14 cellular contexts compared by ENCODE assay signal in genomic region chr4:100721490-100721889, GRCh38.
A peak's percentile ranks its signal among the peaks of the same experiment; 100 is the strongest.
DNase-seq lines count a peak whose midpoint lies in the region; TF ChIP-seq lines count a peak whose summit lies in the region.
"Had no signal": no experiment of that assay in that cellular context is flagged by ENCODE, and none has a peak within 500 bp of the region (broad histone marks: within the 10 kb centered on the region; RNA-seq: fewer than 3 reads in every experiment).

No MANE protein-coding gene starts in this region.

- peaks cover 16% of the 10 kb centered on the region for H3K4me1 Mint-ChIP-seq in glutamatergic neuron (ENCODE audit: low read depth, unreplicated experiment)
- H3K4me1 Mint-ChIP-seq: CD14-positive monocyte, GM23338 had no signal

- H3K27me3 ChIP-seq in MM.1S (replicated peaks; ENCODE audit: insufficient read depth, low read length) = no peaks in the 10 kb centered on the region

- H3K27ac ChIP-seq in MM.1S (ENCODE audit: low read length) = no peak overlapping the region
- H3K27ac ChIP-seq: 22Rv1 had no signal

- TF ChIP-seq CTCF in MM.1S (IDR thresholded peaks at IDR 0.05; ENCODE audit: low read length) (no peak), glutamatergic neuron (IDR thresholded peaks at IDR 0.05; ENCODE audit: partially characterized antibody, unreplicated experiment) (no peak)

- peak overlapping the region; percentile 1; the same call in 1 of the 2 replicates for H3K4me2 ChIP-seq in MM.1S (ENCODE audit: low read depth, low read length)
- H3K4me2 ChIP-seq: GM23338 had no signal

- no peak overlapping the region for H3K9ac ChIP-seq in MM.1S (ENCODE audit: low read length)

- H3K27ac Mint-ChIP-seq in glutamatergic neuron (ENCODE audit: unreplicated experiment) = peak overlapping the region; percentile 48
- H3K27ac Mint-ChIP-seq: CD14-positive monocyte; CD8-positive, alpha-beta T cell; GM23338 had no signal

- H3K4me3 Mint-ChIP-seq in glutamatergic neuron (ENCODE audit: unreplicated experiment) = no peak overlapping the region
- H3K4me3 Mint-ChIP-seq: CD14-positive monocyte; CD8-positive, alpha-beta T cell; GM23338 had no signal

- no peaks in the 10 kb centered on the region for H3K36me3 ChIP-seq in MM.1S (replicated peaks; ENCODE audit: insufficient read depth, low read length)

- no peaks in the 10 kb centered on the region for H3F3A ChIP-seq in MM.1S (ENCODE audit: insufficient read depth, low read length)

- H4K20me1 ChIP-seq in MM.1S (ENCODE audit: insufficient read depth, low read length) = no peaks in the 10 kb centered on the region

- peaks cover 1% of the 10 kb centered on the region for H3K27me3 Mint-ChIP-seq in glutamatergic neuron (ENCODE audit: unreplicated experiment)

- no peaks in the 10 kb centered on the region for H3K9me3 ChIP-seq in MM.1S (replicated peaks; ENCODE audit: insufficient read depth, low read length)

- peaks cover 4% of the 10 kb centered on the region for H3K9me3 Mint-ChIP-seq in glutamatergic neuron (ENCODE audit: unreplicated experiment)
- H3K9me3 Mint-ChIP-seq: GM23338 had no signal

- DNase-seq in NCI-H1092 treated with DMSO at 0.1 percent for 48 hours (lab: John Stamatoyannopoulos, UW) = peak; percentile 6
- DNase-seq in NCI-H1092 (lab: John Stamatoyannopoulos, UW) = no peak
- no peak for DNase-seq in MM.1S
- DNase-seq in NCI-H526 treated with DMSO at 0.1 percent for 48 hours (lab: John Stamatoyannopoulos, UW) = peak; percentile 56
- no peak for DNase-seq in glutamatergic neuron
- DNase-seq in NCI-H2196 (lab: John Stamatoyannopoulos, UW; ENCODE audit: unreplicated experiment) = no peak
- DNase-seq in GM19238 (ENCODE audit: insufficient read length, low spot score) = no peak
- DNase-seq: CD8-positive, alpha-beta T cell; COR-L47; GF-D8; H7 had no signal

- no peaks in the 10 kb centered on the region for H3K79me2 ChIP-seq in MM.1S (ENCODE audit: low read length)

- no peak overlapping the region for H3K4me3 ChIP-seq in MM.1S (ENCODE audit: low read length)
- H3K4me3 ChIP-seq: GM23338 had no signal

- no peak overlapping the region for H2AFZ ChIP-seq in MM.1S (ENCODE audit: low read length)
- H2AFZ ChIP-seq: GM23338 had no signal

- H3K36me3 Mint-ChIP-seq in glutamatergic neuron (ENCODE audit: unreplicated experiment) = no peaks in the 10 kb centered on the region
- H3K36me3 Mint-ChIP-seq: CD14-positive monocyte; CD8-positive, alpha-beta T cell had no signal

- no peaks in the 10 kb centered on the region for H3K9me2 ChIP-seq in MM.1S (replicated peaks; ENCODE audit: insufficient read depth, low read length)

- peaks cover 15% of the 10 kb centered on the region; the same call in 1 of the 2 replicates for H3K4me1 ChIP-seq in MM.1S (ENCODE audit: low read length)

Comparison
In these comparisons a context has a peak if more than half of its experiments do, and no peak if none do; other contexts are left out.
1. DNase-seq: peak in NCI-H1092 treated with DMSO at 0.1 percent for 48 hours (single experiment) and NCI-H526 treated with DMSO at 0.1 percent for 48 hours (single experiment); none in NCI-H1092 (single experiment), MM.1S (single experiment), glutamatergic neuron (single experiment), NCI-H2196 (single experiment) and GM19238 (single experiment).